In genomic region chr6:13581700-13582229, GRCh38 we compare ENCODE assay signal across 19 cellular contexts.
"Had no signal": no experiment of that assay in that cellular context is flagged by ENCODE, and none has a peak within 500 bp of the region (broad histone marks: within the 10 kb centered on the region; RNA-seq: fewer than 3 reads in every experiment).

No MANE protein-coding gene starts in this region.

- H3K9me3 ChIP-seq: tibial artery, uterus had no signal

- H3K4me1 ChIP-seq: tibial artery, uterus had no signal

- ATAC-seq: activated T-helper 17 cell treated with anti-CD3 and anti-CD28 coated beads, Interleukin-2, amount 50 U/mL, for 72 hours; effector memory CD8-positive, alpha-beta T cell; stimulated activated naive CD8-positive, alpha-beta T cell treated with anti-CD3 and anti-CD28 coated beads, Interleukin-15, Interleukin-2, amounts not matched to agents 100 U/mL and 50 U/mL, for 24 hours had no signal

- H3K4me3 ChIP-seq: cardiac muscle cell, lung, tibial artery, uterus had no signal

- DNase-seq: activated CD4-positive, alpha-beta memory T cell treated with anti-CD3 and anti-CD28 coated beads for 36 hours; activated naive CD4-positive, alpha-beta T cell; activated naive CD8-positive, alpha-beta T cell treated with anti-CD3 and anti-CD28 coated beads, Interleukin-2, amount 10 ng/mL, durations not matched to agents 7 days and 5 days; activated T-cell treated with anti-CD3 and anti-CD28 coated beads for 4 hours; effector memory CD8-positive, alpha-beta T cell; nephron progenitor cell; occipital lobe; retina; stimulated activated CD4-positive, alpha-beta T cell treated with anti-CD3 and anti-CD28 coated beads, Interleukin-2, amount 100 ng/mL, for 24 hours; stimulated activated naive CD8-positive, alpha-beta T cell treated with anti-CD3 and anti-CD28 coated beads, Interleukin-15, Interleukin-2, amounts not matched to agents 100 U/mL and 50 U/mL, for 24 hours; T1000; tibial artery; uterus had no signal

- H3K27ac ChIP-seq: cardiac muscle cell, epithelial cell of prostate, tibial artery, uterus had no signal

- H3K36me3 ChIP-seq: cardiac muscle cell, uterus had no signal

- FAIRE-seq: frontal cortex, keratinocyte had no signal

- H3K27me3 ChIP-seq: cardiac muscle cell, tibial artery, uterus had no signal
